26 cellular contexts compared by ENCODE assay signal in the genomic region with DNA sequence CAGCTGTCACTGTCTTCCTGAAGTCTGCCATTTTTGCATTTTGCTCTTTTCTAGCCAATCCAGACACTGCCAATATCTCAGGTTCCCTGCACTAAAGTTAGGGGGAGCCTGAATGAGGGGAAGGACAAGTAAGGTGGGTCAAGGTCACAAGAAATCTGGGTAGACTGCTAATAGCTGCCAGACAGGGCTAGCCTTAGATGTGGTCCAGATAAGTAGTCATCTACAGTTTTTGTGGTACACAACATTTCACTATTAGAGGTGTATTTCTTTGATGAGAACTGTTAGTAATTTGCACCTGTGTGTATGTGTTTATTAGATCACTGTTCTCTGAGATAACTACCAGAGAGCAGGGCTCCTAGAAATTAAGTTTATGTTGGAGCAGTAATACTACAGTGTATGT. TPM values are rescaled to one million over a fixed set of nuclear protein-coding genes. Genes with fewer than 3 reads are reported as not detected.
DNase-seq lines count a peak whose midpoint lies in the region; ATAC-seq, FAIRE-seq and TF ChIP-seq lines count a peak whose summit lies in the region.
"Had no signal": no experiment of that assay in that cellular context is flagged by ENCODE, and none has a peak within 500 bp of the region (broad histone marks: within the 10 kb centered on the region; RNA-seq: fewer than 3 reads in every experiment).

No MANE protein-coding gene starts in this region.

- H3K27ac Mint-ChIP-seq in astrocyte (ENCODE audit: unreplicated experiment): no peak overlapping the region
- H3K27ac Mint-ChIP-seq in stimulated activated naive B cell treated with anti-CD40 and anti-IgM and Interleukin-4, amounts not matched to agents 10 μg/mL and 1 μg/mL and 100 μg/mL, for 72 hours: peak overlapping the region; percentile 14
- H3K27ac Mint-ChIP-seq: CD4-positive, alpha-beta T cell; HFFc6 had no signal

- no peaks in the 10 kb centered on the region for H3K36me3 Mint-ChIP-seq in astrocyte (ENCODE audit: low read depth, unreplicated experiment)
- no peaks in the 10 kb centered on the region for H3K36me3 Mint-ChIP-seq in stimulated activated naive B cell treated with anti-CD40 and anti-IgM and Interleukin-4, amounts not matched to agents 10 μg/mL and 1 μg/mL and 100 μg/mL, for 72 hours
- H3K36me3 Mint-ChIP-seq: CD14-positive monocyte; CD8-positive, alpha-beta memory T cell had no signal

- H3K4me3 Mint-ChIP-seq in astrocyte (ENCODE audit: unreplicated experiment): no peak overlapping the region
- no peak overlapping the region for H3K4me3 Mint-ChIP-seq in stimulated activated naive B cell treated with anti-CD40 and anti-IgM and Interleukin-4, amounts not matched to agents 10 μg/mL and 1 μg/mL and 100 μg/mL, for 72 hours
- H3K4me3 Mint-ChIP-seq: CD14-positive monocyte; CD4-positive, alpha-beta T cell; CD8-positive, alpha-beta memory T cell; HFFc6 had no signal

- H3K9me3 Mint-ChIP-seq in astrocyte (ENCODE audit: unreplicated experiment): no peaks in the 10 kb centered on the region
- peaks cover 1 to 4% of the 10 kb centered on the region in 2 donors for H3K9me3 Mint-ChIP-seq in stimulated activated naive B cell treated with anti-CD40 and anti-IgM and Interleukin-4, amounts not matched to agents 10 μg/mL and 1 μg/mL and 100 μg/mL, for 72 hours
- H3K9me3 Mint-ChIP-seq: CD14-positive monocyte; CD4-positive, alpha-beta T cell had no signal

- no peaks in the 10 kb centered on the region for H4K20me1 ChIP-seq in astrocyte (ENCODE audit: insufficient read depth, low read length)
- H4K20me1 ChIP-seq: BLaER1 treated with 17β-estradiol and CSF1 and Interleukin-3, amounts not matched to agents 10 nM and 100 nM had no signal

- H3K27me3 ChIP-seq in cardiac muscle cell (no peaks in the 10 kb centered on the region), left ventricle myocardium inferior (ENCODE audit: low read depth) (no peaks in the 10 kb centered on the region), astrocyte (ENCODE audit: insufficient read depth, low read length) (no peaks in the 10 kb centered on the region)
- H3K27me3 ChIP-seq: BE2C had no signal

- H3K4me3 ChIP-seq in cardiac muscle cell (no peak overlapping the region), left ventricle myocardium inferior (no peak overlapping the region), astrocyte (ENCODE audit: insufficient read depth, low read depth, low read length) (no peak overlapping the region)
- H3K4me3 ChIP-seq: A549; BLaER1 treated with 17β-estradiol and CSF1 and Interleukin-3, amounts not matched to agents 10 nM and 100 nM; HAP-1 had no signal

- FAIRE-seq in GM12891 (lab: Jason Lieb, UNC) (peak; percentile 38), astrocyte (lab: Jason Lieb, UNC) (peak; percentile 41)
- FAIRE-seq: A549, D721Med, H54 had no signal

- intact Hi-C loops in left ventricle myocardium inferior (cut with micrococcal nuclease): no loop called here

- H3K36me3 ChIP-seq in cardiac muscle cell (no peaks in the 10 kb centered on the region), left ventricle myocardium inferior (no peaks in the 10 kb centered on the region), astrocyte (ENCODE audit: insufficient read depth, low read length) (no peaks in the 10 kb centered on the region)
- H3K36me3 ChIP-seq: BE2C; BLaER1 treated with 17β-estradiol and CSF1 and Interleukin-3, amounts not matched to agents 10 nM and 100 nM; HAP-1 had no signal

- H3K79me2 ChIP-seq in astrocyte (ENCODE audit: insufficient read depth, low read length): no peaks in the 10 kb centered on the region

- no peak overlapping the region for H2AFZ ChIP-seq in astrocyte (ENCODE audit: low read depth, low read length)

- H3K27ac ChIP-seq in cardiac muscle cell: peak overlapping the region; percentile 29
- no peak overlapping the region for H3K27ac ChIP-seq in left ventricle myocardium inferior (replicated peaks)
- no peak overlapping the region for H3K27ac ChIP-seq in astrocyte (ENCODE audit: low read depth, low read length)
- H3K27ac ChIP-seq: A549 had no signal

- no peaks in the 10 kb centered on the region for H3K4me1 Mint-ChIP-seq in astrocyte (ENCODE audit: low read depth, unreplicated experiment)
- peaks cover 19 to 54% of the 10 kb centered on the region in 2 donors for H3K4me1 Mint-ChIP-seq in stimulated activated naive B cell treated with anti-CD40 and anti-IgM and Interleukin-4, amounts not matched to agents 10 μg/mL and 1 μg/mL and 100 μg/mL, for 72 hours
- H3K4me1 Mint-ChIP-seq: CD8-positive, alpha-beta memory T cell had no signal

- no peak overlapping the region for H3K9ac ChIP-seq in astrocyte (ENCODE audit: low read length)
- H3K9ac ChIP-seq: BLaER1 treated with 17β-estradiol and CSF1 and Interleukin-3, amounts not matched to agents 10 nM and 100 nM had no signal

- H3K4me1 ChIP-seq in cardiac muscle cell (ENCODE audit: low read depth) (peaks cover 39% of the 10 kb centered on the region), left ventricle myocardium inferior (peaks cover 8% of the 10 kb centered on the region), astrocyte (ENCODE audit: insufficient read depth, low read length) (no peaks in the 10 kb centered on the region)
- H3K4me1 ChIP-seq: A549, BE2C, HAP-1 had no signal

- DNase-seq in cardiac muscle cell (ENCODE audit: low read depth in 1 of 2, low spot score in 1 of 2): no peak
- DNase-seq in left ventricle myocardium inferior: no peak
- DNase-seq in GM12891 (ENCODE audit: insufficient read length, low spot score): no peak
- DNase-seq in astrocyte (ENCODE audit: low read depth): no peak
- no peak for DNase-seq in stimulated activated naive B cell treated with anti-CD40 and anti-IgM and Interleukin-4, amounts not matched to agents 10 μg/mL and 1 μg/mL and 100 μg/mL, for 72 hours
- DNase-seq in HuH-7.5 (ENCODE audit: low spot score): no peak
- DNase-seq: 8988T; ACHN; AML-193; BE2C; CD4-positive, alpha-beta T cell; CD8-positive, alpha-beta memory T cell; DMS 273 treated with DMSO at 0.1 percent for 48 hours; DMS79; GF-D8; GOT3; HFFc6 had no signal

- H3K27me3 Mint-ChIP-seq in astrocyte (ENCODE audit: low read depth, unreplicated experiment): no peaks in the 10 kb centered on the region
- H3K27me3 Mint-ChIP-seq in stimulated activated naive B cell treated with anti-CD40 and anti-IgM and Interleukin-4, amounts not matched to agents 10 μg/mL and 1 μg/mL and 100 μg/mL, for 72 hours: no peaks in the 10 kb centered on the region
- H3K27me3 Mint-ChIP-seq: CD4-positive, alpha-beta T cell had no signal

- TF ChIP-seq POLR2A in GM12891 (IDR thresholded peaks at IDR 0.05; ENCODE audit: low read depth, low read length): no peak

- ATAC-seq in stimulated activated naive B cell treated with anti-CD40 and anti-IgM and Interleukin-4, amounts not matched to agents 10 μg/mL and 1 μg/mL and 100 μg/mL, for 72 hours (replicated peaks): peak in 1 of 2 donors; percentile 10
- ATAC-seq in GM18907 (IDR thresholded peaks at IDR 0.05; ENCODE audit: unreplicated experiment): no peak
- ATAC-seq: A549 had no signal

- TF ChIP-seq CTCF in cardiac muscle cell (IDR thresholded peaks at IDR 0.05; ENCODE audit: low read depth, low read length) (no peak), left ventricle myocardium inferior (IDR thresholded peaks at IDR 0.05; ENCODE audit: borderline replicate concordance) (no peak), astrocyte (IDR thresholded peaks at IDR 0.05; ENCODE audit: insufficient read depth, low read depth, low read length) (no peak)

- no peaks in the 10 kb centered on the region for H3K9me3 ChIP-seq in cardiac muscle cell (ENCODE audit: low read depth)
- no peaks in the 10 kb centered on the region for H3K9me3 ChIP-seq in left ventricle myocardium inferior (replicated peaks)
- H3K9me3 ChIP-seq in astrocyte (ENCODE audit: insufficient read depth, low read depth, low read length): no peaks in the 10 kb centered on the region
- H3K9me3 ChIP-seq: A549, BE2C, HAP-1 had no signal

- no peak overlapping the region for H3K4me2 ChIP-seq in astrocyte (ENCODE audit: low read length)
- H3K4me2 ChIP-seq: A549 had no signal

TF ChIP-seq in GM12891, 5 proteins besides CTCF, POLR2A, EP300 and RAD21:
- no peak for TF ChIP-seq POU2F2 (IDR thresholded peaks at IDR 0.05; ENCODE audit: low read depth, low read length)
- TF ChIP-seq POLR2AphosphoS5 (IDR thresholded peaks at IDR 0.05; ENCODE audit: low read depth, low read length): no peak

RNA-seq across cellular contexts. Expression of gene LHFPL1, which starts 9.4 kb away (rescaled TPM):
- total RNA-seq in cardiac muscle cell (2.1 and 3.5 TPM in 2 replicates), left ventricle myocardium inferior (not detected), astrocyte (0.23 and 0.29 TPM in 2 replicates)
- polyA plus RNA-seq in cardiac muscle cell: 3.8 and 4.6 TPM in 2 replicates
- 0.10 TPM for polyA plus RNA-seq in GM12891 (2012; ENCODE audit: low read depth, missing spikeins)
- total RNA-seq: Daoy, G401, HFFc6 had no signal
- polyA plus RNA-seq: A549, CD14-positive monocyte had no signal
